22 cellular contexts compared by ENCODE assay signal in the genomic region with DNA sequence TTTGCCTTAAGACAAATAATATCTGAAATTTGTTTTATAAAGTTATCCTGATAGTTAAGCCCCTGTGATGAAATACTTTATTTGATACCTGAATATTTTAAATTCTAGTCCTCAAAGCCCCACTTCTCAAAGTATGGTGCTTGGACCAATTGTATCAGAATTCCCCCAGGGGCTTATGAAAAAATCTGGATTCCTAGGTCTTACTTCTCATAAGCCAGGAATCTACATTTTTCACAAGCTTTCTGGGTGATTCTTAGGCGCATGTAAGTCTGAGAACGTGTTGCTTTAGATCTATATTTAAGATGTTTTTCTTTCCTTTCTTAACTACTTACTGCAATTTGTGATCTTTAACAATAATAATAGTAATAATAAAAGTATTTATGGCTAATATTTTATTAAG.
"Had no signal": no experiment of that assay in that cellular context is flagged by ENCODE, and none has a peak within 500 bp of the region (broad histone marks: within the 10 kb centered on the region; RNA-seq: fewer than 3 reads in every experiment).

No MANE protein-coding gene starts in this region.

- H3K36me3 Mint-ChIP-seq: activated CD8-positive, alpha-beta memory T cell treated with anti-CD3 and anti-CD28 coated beads, Interleukin-2, amount 10 ng/mL, durations not matched to agents 7 days and 5 days; activated naive CD4-positive, alpha-beta T cell treated with anti-CD3 and anti-CD28 coated beads, Interleukin-2, amount 50 U/mL, for 72 hours; immature natural killer cell; naive thymus-derived CD8-positive, alpha-beta T cell had no signal

- H3K4me3 ChIP-seq: colonic mucosa, mucosa of descending colon, upper lobe of left lung had no signal

- H3K9me3 Mint-ChIP-seq: activated naive CD4-positive, alpha-beta T cell treated with anti-CD3 and anti-CD28 coated beads, Interleukin-2, amount 50 U/mL, for 72 hours; activated T-cell treated with anti-CD3 and anti-CD28 coated beads, Interleukin-2, amount 50 U/mL, for 24 hours; immature natural killer cell; naive thymus-derived CD8-positive, alpha-beta T cell; T-helper 1 cell treated with Interleukin-12 subunit alpha and Interleukin-12 subunit beta and Interleukin-4 antibody, amounts not matched to agents 30 μg/mL and 1 μg/mL, for 36 hours had no signal

- DNase-seq: activated CD4-positive, alpha-beta T cell treated with anti-CD3 and anti-CD28 coated beads, Interleukin-2, amount 50 U/mL, for 4 hours; activated CD8-positive, alpha-beta memory T cell treated with anti-CD3 and anti-CD28 coated beads, Interleukin-2, amount 10 ng/mL, durations not matched to agents 7 days and 5 days; activated effector memory CD4-positive, alpha-beta T cell treated with anti-CD3 and anti-CD28 coated beads, Interleukin-2, amount 50 U/mL, for 16 hours; activated T-cell treated with anti-CD3 and anti-CD28 coated beads, Interleukin-2, amount 50 U/mL, for 24 hours; anterior cingulate cortex; colonic mucosa; effector CD4-positive, alpha-beta T cell; glutamatergic neuron; immature natural killer cell; left cardiac atrium; mammary epithelial cell; mucosa of descending colon; naive thymus-derived CD8-positive, alpha-beta T cell; retina; stimulated activated CD4-positive, alpha-beta T cell treated with anti-CD3 and anti-CD28 coated beads, Interleukin-2, amount 100 ng/mL, for 24 hours; stimulated activated naive CD4-positive, alpha-beta T cell; substantia nigra; upper lobe of left lung had no signal

- FAIRE-seq: endothelial cell of umbilical vein had no signal

- H3K4me1 ChIP-seq: colonic mucosa had no signal

- H3K4me3 Mint-ChIP-seq: activated CD8-positive, alpha-beta memory T cell treated with anti-CD3 and anti-CD28 coated beads, Interleukin-2, amount 10 ng/mL, durations not matched to agents 7 days and 5 days; activated T-cell treated with anti-CD3 and anti-CD28 coated beads, Interleukin-2, amount 50 U/mL, for 24 hours; immature natural killer cell; naive thymus-derived CD8-positive, alpha-beta T cell; T-helper 1 cell treated with Interleukin-12 subunit alpha and Interleukin-12 subunit beta and Interleukin-4 antibody, amounts not matched to agents 30 μg/mL and 1 μg/mL, for 36 hours had no signal

- ATAC-seq: activated CD8-positive, alpha-beta memory T cell treated with anti-CD3 and anti-CD28 coated beads, Interleukin-2, amount 10 ng/mL, durations not matched to agents 7 days and 5 days; activated naive CD4-positive, alpha-beta T cell treated with anti-CD3 and anti-CD28 coated beads, Interleukin-2, amount 50 U/mL, for 72 hours; left cardiac atrium; mucosa of descending colon; naive thymus-derived CD8-positive, alpha-beta T cell had no signal

- H3K9me3 ChIP-seq: colonic mucosa, mucosa of descending colon, neutrophil, upper lobe of left lung had no signal

- H3K27ac ChIP-seq: colonic mucosa, neutrophil had no signal

- H3K27me3 ChIP-seq: colonic mucosa, neutrophil, upper lobe of left lung had no signal

- H3K27ac Mint-ChIP-seq: activated CD8-positive, alpha-beta memory T cell treated with anti-CD3 and anti-CD28 coated beads, Interleukin-2, amount 10 ng/mL, durations not matched to agents 7 days and 5 days; activated T-cell treated with anti-CD3 and anti-CD28 coated beads, Interleukin-2, amount 50 U/mL, for 24 hours; immature natural killer cell; naive thymus-derived CD8-positive, alpha-beta T cell; T-helper 1 cell treated with Interleukin-12 subunit alpha and Interleukin-12 subunit beta and Interleukin-4 antibody, amounts not matched to agents 30 μg/mL and 1 μg/mL, for 36 hours had no signal

- H3K36me3 ChIP-seq: colonic mucosa, neutrophil had no signal
